ENCODE assay signal across 1 cellular context in the genomic region with DNA sequence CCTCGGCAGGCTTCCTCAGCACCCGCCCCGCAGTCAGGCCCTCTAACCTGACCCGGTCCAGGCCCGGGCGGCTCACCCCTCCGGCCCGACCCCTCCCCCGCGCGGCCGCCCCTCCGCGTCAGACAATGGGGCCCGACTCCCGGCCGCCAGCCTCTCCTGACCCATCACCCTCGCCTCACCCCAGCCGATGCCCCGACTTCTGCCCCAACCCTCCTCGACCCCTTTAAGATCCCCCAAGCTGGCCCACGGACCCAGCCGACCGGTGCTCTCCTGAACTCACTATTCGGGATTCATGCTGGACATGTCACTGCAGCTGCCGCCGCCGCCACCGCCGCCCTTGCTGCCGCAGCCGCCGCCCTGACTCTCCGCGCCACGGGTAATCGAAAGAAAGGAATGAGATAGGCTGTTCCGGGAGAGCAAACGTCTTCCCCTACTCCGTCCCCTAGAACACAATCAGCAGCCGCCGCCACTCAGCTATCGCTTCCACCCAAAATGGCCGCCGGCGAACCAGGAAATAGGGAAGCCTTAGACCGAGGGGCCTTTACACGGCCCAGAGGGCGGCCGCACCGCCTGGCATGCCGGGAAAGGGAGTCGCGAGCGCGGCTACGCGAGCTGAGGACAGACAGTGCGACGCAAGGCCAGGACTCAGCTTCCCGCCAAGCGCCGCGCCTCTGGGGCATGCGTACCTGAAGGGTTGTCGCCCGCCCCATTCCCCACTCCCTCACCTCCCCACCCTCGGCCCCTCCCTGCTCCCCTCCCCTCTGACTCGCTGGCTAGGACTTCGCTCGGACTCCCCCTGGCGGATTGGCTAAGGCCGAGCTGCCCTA.
TF ChIP-seq lines count a peak whose summit lies in the region.

A gene (minus strand): TSS at position 494 of the 827 bp plus-strand sequence. CDS start 191 bp downstream, at position 303.

TF ChIP-seq in K562, 482 proteins besides CTCF, POLR2A, EP300 and RAD21 (continued from another document and continues in another):
- TF ChIP-seq, protein P1, sequence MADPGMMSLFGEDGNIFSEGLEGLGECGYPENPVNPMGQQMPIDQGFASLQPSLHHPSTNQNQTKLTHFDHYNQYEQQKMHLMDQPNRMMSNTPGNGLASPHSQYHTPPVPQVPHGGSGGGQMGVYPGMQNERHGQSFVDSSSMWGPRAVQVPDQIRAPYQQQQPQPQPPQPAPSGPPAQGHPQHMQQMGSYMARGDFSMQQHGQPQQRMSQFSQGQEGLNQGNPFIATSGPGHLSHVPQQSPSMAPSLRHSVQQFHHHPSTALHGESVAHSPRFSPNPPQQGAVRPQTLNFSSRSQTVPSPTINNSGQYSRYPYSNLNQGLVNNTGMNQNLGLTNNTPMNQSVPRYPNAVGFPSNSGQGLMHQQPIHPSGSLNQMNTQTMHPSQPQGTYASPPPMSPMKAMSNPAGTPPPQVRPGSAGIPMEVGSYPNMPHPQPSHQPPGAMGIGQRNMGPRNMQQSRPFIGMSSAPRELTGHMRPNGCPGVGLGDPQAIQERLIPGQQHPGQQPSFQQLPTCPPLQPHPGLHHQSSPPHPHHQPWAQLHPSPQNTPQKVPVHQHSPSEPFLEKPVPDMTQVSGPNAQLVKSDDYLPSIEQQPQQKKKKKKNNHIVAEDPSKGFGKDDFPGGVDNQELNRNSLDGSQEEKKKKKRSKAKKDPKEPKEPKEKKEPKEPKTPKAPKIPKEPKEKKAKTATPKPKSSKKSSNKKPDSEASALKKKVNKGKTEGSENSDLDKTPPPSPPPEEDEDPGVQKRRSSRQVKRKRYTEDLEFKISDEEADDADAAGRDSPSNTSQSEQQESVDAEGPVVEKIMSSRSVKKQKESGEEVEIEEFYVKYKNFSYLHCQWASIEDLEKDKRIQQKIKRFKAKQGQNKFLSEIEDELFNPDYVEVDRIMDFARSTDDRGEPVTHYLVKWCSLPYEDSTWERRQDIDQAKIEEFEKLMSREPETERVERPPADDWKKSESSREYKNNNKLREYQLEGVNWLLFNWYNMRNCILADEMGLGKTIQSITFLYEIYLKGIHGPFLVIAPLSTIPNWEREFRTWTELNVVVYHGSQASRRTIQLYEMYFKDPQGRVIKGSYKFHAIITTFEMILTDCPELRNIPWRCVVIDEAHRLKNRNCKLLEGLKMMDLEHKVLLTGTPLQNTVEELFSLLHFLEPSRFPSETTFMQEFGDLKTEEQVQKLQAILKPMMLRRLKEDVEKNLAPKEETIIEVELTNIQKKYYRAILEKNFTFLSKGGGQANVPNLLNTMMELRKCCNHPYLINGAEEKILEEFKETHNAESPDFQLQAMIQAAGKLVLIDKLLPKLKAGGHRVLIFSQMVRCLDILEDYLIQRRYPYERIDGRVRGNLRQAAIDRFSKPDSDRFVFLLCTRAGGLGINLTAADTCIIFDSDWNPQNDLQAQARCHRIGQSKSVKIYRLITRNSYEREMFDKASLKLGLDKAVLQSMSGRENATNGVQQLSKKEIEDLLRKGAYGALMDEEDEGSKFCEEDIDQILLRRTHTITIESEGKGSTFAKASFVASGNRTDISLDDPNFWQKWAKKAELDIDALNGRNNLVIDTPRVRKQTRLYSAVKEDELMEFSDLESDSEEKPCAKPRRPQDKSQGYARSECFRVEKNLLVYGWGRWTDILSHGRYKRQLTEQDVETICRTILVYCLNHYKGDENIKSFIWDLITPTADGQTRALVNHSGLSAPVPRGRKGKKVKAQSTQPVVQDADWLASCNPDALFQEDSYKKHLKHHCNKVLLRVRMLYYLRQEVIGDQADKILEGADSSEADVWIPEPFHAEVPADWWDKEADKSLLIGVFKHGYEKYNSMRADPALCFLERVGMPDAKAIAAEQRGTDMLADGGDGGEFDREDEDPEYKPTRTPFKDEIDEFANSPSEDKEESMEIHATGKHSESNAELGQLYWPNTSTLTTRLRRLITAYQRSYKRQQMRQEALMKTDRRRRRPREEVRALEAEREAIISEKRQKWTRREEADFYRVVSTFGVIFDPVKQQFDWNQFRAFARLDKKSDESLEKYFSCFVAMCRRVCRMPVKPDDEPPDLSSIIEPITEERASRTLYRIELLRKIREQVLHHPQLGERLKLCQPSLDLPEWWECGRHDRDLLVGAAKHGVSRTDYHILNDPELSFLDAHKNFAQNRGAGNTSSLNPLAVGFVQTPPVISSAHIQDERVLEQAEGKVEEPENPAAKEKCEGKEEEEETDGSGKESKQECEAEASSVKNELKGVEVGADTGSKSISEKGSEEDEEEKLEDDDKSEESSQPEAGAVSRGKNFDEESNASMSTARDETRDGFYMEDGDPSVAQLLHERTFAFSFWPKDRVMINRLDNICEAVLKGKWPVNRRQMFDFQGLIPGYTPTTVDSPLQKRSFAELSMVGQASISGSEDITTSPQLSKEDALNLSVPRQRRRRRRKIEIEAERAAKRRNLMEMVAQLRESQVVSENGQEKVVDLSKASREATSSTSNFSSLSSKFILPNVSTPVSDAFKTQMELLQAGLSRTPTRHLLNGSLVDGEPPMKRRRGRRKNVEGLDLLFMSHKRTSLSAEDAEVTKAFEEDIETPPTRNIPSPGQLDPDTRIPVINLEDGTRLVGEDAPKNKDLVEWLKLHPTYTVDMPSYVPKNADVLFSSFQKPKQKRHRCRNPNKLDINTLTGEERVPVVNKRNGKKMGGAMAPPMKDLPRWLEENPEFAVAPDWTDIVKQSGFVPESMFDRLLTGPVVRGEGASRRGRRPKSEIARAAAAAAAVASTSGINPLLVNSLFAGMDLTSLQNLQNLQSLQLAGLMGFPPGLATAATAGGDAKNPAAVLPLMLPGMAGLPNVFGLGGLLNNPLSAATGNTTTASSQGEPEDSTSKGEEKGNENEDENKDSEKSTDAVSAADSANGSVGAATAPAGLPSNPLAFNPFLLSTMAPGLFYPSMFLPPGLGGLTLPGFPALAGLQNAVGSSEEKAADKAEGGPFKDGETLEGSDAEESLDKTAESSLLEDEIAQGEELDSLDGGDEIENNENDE (IDR thresholded peaks at IDR 0.05; ENCODE audit: low read depth, low read length) = no peak
- TF ChIP-seq JUND (IDR thresholded peaks at IDR 0.05; ENCODE audit: borderline replicate concordance, low read depth, low read length) (peak; percentile 95), JUND (tag; IDR thresholded peaks at IDR 0.05; ENCODE audit: borderline replicate concordance, low read depth, low read length) (peak; percentile 89; the same call in 1 of the 3 replicates), EZH2 (IDR thresholded peaks at IDR 0.05; ENCODE audit: borderline replicate concordance, low read depth, low read length) (no peak), RB1 (IDR thresholded peaks at IDR 0.05; ENCODE audit: low read depth) (peak; percentile 89; the same call in 1 of the 2 replicates), TAL1 (IDR thresholded peaks at IDR 0.05) (no peak), IRF2 (CRISPR knock-in tag; IDR thresholded peaks at IDR 0.05) (no peak), HDAC8 (tag; IDR thresholded peaks at IDR 0.05) (no peak), RHOXF2B (CRISPR knock-in tag; conservative IDR thresholded peaks at IDR 0.05) (no peak), ADNP (tag; IDR thresholded peaks at IDR 0.05) (no peak), POU5F1 (IDR thresholded peaks at IDR 0.05; ENCODE audit: borderline replicate concordance, low read depth, low read length, partially characterized antibody) (peak; percentile 70), PHB (CRISPR knock-in tag; IDR thresholded peaks at IDR 0.05) (no peak), ZC3H11A (IDR thresholded peaks at IDR 0.05; ENCODE audit: low read depth, low read length) (no peak), CTBP1 (IDR thresholded peaks at IDR 0.05; ENCODE audit: borderline replicate concordance) (peak; percentile 30; the same call in 1 of the 2 replicates), MAFF (IDR thresholded peaks at IDR 0.05; ENCODE audit: low read length) (no peak), ILK (tag; IDR thresholded peaks at IDR 0.05; ENCODE audit: borderline replicate concordance, low read depth) (no peak), CCNT2 (IDR thresholded peaks at IDR 0.05; ENCODE audit: borderline replicate concordance, extremely low read depth, insufficient read length, low read depth, low read length) (peak; percentile 62), NCOA2 (IDR thresholded peaks at IDR 0.05; ENCODE audit: partially characterized antibody in 2 of 2) (no peak), MCM7 (IDR thresholded peaks at IDR 0.05) (no peak)
- TF ChIP-seq, protein P2, sequence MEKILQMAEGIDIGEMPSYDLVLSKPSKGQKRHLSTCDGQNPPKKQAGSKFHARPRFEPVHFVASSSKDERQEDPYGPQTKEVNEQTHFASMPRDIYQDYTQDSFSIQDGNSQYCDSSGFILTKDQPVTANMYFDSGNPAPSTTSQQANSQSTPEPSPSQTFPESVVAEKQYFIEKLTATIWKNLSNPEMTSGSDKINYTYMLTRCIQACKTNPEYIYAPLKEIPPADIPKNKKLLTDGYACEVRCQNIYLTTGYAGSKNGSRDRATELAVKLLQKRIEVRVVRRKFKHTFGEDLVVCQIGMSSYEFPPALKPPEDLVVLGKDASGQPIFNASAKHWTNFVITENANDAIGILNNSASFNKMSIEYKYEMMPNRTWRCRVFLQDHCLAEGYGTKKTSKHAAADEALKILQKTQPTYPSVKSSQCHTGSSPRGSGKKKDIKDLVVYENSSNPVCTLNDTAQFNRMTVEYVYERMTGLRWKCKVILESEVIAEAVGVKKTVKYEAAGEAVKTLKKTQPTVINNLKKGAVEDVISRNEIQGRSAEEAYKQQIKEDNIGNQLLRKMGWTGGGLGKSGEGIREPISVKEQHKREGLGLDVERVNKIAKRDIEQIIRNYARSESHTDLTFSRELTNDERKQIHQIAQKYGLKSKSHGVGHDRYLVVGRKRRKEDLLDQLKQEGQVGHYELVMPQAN (IDR thresholded peaks at IDR 0.05; ENCODE audit: borderline replicate concordance) = peak; percentile 77; the same call in 1 of the 2 replicates
- TF ChIP-seq, protein P3, sequence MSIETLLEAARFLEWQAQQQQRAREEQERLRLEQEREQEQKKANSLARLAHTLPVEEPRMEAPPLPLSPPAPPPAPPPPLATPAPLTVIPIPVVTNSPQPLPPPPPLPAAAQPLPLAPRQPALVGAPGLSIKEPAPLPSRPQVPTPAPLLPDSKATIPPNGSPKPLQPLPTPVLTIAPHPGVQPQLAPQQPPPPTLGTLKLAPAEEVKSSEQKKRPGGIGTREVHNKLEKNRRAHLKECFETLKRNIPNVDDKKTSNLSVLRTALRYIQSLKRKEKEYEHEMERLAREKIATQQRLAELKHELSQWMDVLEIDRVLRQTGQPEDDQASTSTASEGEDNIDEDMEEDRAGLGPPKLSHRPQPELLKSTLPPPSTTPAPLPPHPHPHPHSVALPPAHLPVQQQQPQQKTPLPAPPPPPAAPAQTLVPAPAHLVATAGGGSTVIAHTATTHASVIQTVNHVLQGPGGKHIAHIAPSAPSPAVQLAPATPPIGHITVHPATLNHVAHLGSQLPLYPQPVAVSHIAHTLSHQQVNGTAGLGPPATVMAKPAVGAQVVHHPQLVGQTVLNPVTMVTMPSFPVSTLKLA (conservative IDR thresholded peaks at IDR 0.05) = peak; percentile 76 to 88
- TF ChIP-seq, protein P4, sequence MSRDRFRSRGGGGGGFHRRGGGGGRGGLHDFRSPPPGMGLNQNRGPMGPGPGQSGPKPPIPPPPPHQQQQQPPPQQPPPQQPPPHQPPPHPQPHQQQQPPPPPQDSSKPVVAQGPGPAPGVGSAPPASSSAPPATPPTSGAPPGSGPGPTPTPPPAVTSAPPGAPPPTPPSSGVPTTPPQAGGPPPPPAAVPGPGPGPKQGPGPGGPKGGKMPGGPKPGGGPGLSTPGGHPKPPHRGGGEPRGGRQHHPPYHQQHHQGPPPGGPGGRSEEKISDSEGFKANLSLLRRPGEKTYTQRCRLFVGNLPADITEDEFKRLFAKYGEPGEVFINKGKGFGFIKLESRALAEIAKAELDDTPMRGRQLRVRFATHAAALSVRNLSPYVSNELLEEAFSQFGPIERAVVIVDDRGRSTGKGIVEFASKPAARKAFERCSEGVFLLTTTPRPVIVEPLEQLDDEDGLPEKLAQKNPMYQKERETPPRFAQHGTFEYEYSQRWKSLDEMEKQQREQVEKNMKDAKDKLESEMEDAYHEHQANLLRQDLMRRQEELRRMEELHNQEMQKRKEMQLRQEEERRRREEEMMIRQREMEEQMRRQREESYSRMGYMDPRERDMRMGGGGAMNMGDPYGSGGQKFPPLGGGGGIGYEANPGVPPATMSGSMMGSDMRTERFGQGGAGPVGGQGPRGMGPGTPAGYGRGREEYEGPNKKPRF (IDR thresholded peaks at IDR 0.05; ENCODE audit: low read depth, low read length) = no peak
- TF ChIP-seq, protein P5, sequence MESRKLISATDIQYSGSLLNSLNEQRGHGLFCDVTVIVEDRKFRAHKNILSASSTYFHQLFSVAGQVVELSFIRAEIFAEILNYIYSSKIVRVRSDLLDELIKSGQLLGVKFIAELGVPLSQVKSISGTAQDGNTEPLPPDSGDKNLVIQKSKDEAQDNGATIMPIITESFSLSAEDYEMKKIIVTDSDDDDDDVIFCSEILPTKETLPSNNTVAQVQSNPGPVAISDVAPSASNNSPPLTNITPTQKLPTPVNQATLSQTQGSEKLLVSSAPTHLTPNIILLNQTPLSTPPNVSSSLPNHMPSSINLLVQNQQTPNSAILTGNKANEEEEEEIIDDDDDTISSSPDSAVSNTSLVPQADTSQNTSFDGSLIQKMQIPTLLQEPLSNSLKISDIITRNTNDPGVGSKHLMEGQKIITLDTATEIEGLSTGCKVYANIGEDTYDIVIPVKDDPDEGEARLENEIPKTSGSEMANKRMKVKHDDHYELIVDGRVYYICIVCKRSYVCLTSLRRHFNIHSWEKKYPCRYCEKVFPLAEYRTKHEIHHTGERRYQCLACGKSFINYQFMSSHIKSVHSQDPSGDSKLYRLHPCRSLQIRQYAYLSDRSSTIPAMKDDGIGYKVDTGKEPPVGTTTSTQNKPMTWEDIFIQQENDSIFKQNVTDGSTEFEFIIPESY (CRISPR knock-in tag; IDR thresholded peaks at IDR 0.05) = peak; percentile 18; the same call in 1 of the 2 replicates
- TF ChIP-seq, protein P6, sequence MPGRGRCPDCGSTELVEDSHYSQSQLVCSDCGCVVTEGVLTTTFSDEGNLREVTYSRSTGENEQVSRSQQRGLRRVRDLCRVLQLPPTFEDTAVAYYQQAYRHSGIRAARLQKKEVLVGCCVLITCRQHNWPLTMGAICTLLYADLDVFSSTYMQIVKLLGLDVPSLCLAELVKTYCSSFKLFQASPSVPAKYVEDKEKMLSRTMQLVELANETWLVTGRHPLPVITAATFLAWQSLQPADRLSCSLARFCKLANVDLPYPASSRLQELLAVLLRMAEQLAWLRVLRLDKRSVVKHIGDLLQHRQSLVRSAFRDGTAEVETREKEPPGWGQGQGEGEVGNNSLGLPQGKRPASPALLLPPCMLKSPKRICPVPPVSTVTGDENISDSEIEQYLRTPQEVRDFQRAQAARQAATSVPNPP (IDR thresholded peaks at IDR 0.05; ENCODE audit: borderline replicate concordance, insufficient read depth, insufficient read length) = no peak
- TF ChIP-seq, protein P7, sequence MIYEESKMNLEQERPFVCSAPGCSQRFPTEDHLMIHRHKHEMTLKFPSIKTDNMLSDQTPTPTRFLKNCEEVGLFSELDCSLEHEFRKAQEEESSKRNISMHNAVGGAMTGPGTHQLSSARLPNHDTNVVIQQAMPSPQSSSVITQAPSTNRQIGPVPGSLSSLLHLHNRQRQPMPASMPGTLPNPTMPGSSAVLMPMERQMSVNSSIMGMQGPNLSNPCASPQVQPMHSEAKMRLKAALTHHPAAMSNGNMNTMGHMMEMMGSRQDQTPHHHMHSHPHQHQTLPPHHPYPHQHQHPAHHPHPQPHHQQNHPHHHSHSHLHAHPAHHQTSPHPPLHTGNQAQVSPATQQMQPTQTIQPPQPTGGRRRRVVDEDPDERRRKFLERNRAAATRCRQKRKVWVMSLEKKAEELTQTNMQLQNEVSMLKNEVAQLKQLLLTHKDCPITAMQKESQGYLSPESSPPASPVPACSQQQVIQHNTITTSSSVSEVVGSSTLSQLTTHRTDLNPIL (CRISPR knock-in tag; IDR thresholded peaks at IDR 0.05) = no peak
- TF ChIP-seq, protein P8, sequence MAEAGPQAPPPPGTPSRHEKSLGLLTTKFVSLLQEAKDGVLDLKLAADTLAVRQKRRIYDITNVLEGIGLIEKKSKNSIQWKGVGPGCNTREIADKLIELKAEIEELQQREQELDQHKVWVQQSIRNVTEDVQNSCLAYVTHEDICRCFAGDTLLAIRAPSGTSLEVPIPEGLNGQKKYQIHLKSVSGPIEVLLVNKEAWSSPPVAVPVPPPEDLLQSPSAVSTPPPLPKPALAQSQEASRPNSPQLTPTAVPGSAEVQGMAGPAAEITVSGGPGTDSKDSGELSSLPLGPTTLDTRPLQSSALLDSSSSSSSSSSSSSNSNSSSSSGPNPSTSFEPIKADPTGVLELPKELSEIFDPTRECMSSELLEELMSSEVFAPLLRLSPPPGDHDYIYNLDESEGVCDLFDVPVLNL (CRISPR knock-in tag; IDR thresholded peaks at IDR 0.05; ENCODE audit: low read depth) = peak; percentile 93
